ENCODE assay signal across 22 cellular contexts in the genomic region with DNA sequence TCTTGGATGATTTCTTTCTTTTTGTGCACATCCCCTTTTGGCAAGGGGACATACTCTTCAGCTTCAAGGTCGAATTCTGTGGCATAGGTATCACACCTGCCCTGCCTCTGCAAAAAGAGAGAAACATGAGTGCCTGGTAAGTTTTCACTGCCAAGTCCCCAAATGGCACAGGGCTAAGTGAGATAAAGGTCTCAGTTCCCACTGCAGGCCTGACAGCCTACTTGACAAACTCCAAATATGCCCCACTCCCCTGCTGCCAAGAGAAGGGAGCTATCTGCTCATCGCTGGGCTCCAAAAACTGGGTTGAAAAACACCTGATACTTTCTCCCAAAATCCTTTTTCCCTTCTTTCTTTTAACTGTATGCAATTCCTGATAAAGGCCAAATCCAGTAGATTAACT.
"Had no signal": no experiment of that assay in that cellular context is flagged by ENCODE, and none has a peak within 500 bp of the region (broad histone marks: within the 10 kb centered on the region; RNA-seq: fewer than 3 reads in every experiment).

No MANE protein-coding gene starts in this region.

- H3K9me3 ChIP-seq: body of pancreas, esophagus squamous epithelium, gastrocnemius medialis, prostate gland, thyroid gland had no signal

- H3K9me3 Mint-ChIP-seq: activated B cell treated with CpG ODN at 0.5 μM for 24 hours; activated naive CD4-positive, alpha-beta T cell treated with anti-CD3 and anti-CD28 coated beads, Interleukin-2, amount 10 ng/mL, durations not matched to agents 7 days and 5 days; activated naive CD8-positive, alpha-beta T cell treated with anti-CD3 and anti-CD28 coated beads, Interleukin-2, amount 50 U/mL, for 24 hours; activated T-cell treated with anti-CD3 and anti-CD28 coated beads, Interleukin-2, amount 50 U/mL, for 72 hours; effector memory CD8-positive, alpha-beta T cell; mesothelial cell of epicardium; natural killer cell; T-helper 1 cell treated with Interleukin-12 subunit alpha and Interleukin-12 subunit beta and Interleukin-4 antibody, amounts not matched to agents 30 μg/mL and 1 μg/mL, for 36 hours had no signal

- H3K27me3 ChIP-seq: body of pancreas, esophagus squamous epithelium, gastrocnemius medialis, thyroid gland had no signal

- H3K27ac ChIP-seq: body of pancreas, esophagus squamous epithelium, gastrocnemius medialis, prostate gland, thyroid gland had no signal

- ATAC-seq: activated CD4-positive, alpha-beta T cell treated with anti-CD3 and anti-CD28 coated beads for 36 hours; activated naive CD8-positive, alpha-beta T cell treated with anti-CD3 and anti-CD28 coated beads, Interleukin-2, amount 50 U/mL, for 24 hours; activated T-cell treated with anti-CD3 and anti-CD28 coated beads, Interleukin-2, amount 50 U/mL, for 72 hours; body of pancreas; effector memory CD8-positive, alpha-beta T cell; gastrocnemius medialis; left lobe of liver; natural killer cell; stimulated activated naive CD8-positive, alpha-beta T cell treated with anti-CD3 and anti-CD28 coated beads, Interleukin-15, Interleukin-2, amounts not matched to agents 100 U/mL and 50 U/mL, for 24 hours had no signal

- H3K36me3 ChIP-seq: prostate gland had no signal

- FAIRE-seq: kidney had no signal

- H3K4me1 ChIP-seq: gastrocnemius medialis, prostate gland, thyroid gland had no signal

- H3K4me3 ChIP-seq: body of pancreas, esophagus squamous epithelium, gastrocnemius medialis, prostate gland, thyroid gland had no signal

- H3K27me3 Mint-ChIP-seq: activated B cell treated with CpG ODN at 0.5 μM for 24 hours; activated CD4-positive, alpha-beta T cell treated with anti-CD3 and anti-CD28 coated beads for 36 hours; activated naive CD4-positive, alpha-beta T cell treated with anti-CD3 and anti-CD28 coated beads, Interleukin-2, amount 10 ng/mL, durations not matched to agents 7 days and 5 days; activated naive CD8-positive, alpha-beta T cell treated with anti-CD3 and anti-CD28 coated beads, Interleukin-2, amount 50 U/mL, for 24 hours; effector memory CD8-positive, alpha-beta T cell had no signal

- DNase-seq: activated B cell treated with CpG ODN at 0.5 μM for 24 hours; activated CD4-positive, alpha-beta T cell treated with anti-CD3 and anti-CD28 coated beads for 36 hours; activated CD4-positive, alpha-beta T cell treated with anti-CD3 and anti-CD28 coated beads, Interleukin-2, amount 50 U/mL, for 4 hours; activated effector memory CD4-positive, alpha-beta T cell treated with anti-CD3 and anti-CD28 coated beads, Interleukin-2, amount 50 U/mL, for 16 hours; activated naive CD4-positive, alpha-beta T cell treated with anti-CD3 and anti-CD28 coated beads, Interleukin-2, amount 10 ng/mL, durations not matched to agents 7 days and 5 days; activated naive CD8-positive, alpha-beta T cell treated with anti-CD3 and anti-CD28 coated beads, Interleukin-2, amount 50 U/mL, for 24 hours; activated T-cell treated with anti-CD3 and anti-CD28 coated beads, Interleukin-2, amount 50 U/mL, for 72 hours; body of pancreas; central memory CD4-positive, alpha-beta T cell; effector memory CD8-positive, alpha-beta T cell; esophagus squamous epithelium; gastrocnemius medialis; kidney; natural killer cell; stimulated activated CD4-positive, alpha-beta T cell treated with anti-CD3 and anti-CD28 coated beads, Interleukin-4, amount 100 ng/mL, for 24 hours; stimulated activated naive CD8-positive, alpha-beta T cell treated with anti-CD3 and anti-CD28 coated beads, Interleukin-15, Interleukin-2, amounts not matched to agents 100 U/mL and 50 U/mL, for 24 hours; T1000; thyroid gland had no signal

- H3K4me1 Mint-ChIP-seq: activated B cell treated with CpG ODN at 0.5 μM for 24 hours; activated CD4-positive, alpha-beta T cell treated with anti-CD3 and anti-CD28 coated beads for 36 hours; activated naive CD4-positive, alpha-beta T cell treated with anti-CD3 and anti-CD28 coated beads, Interleukin-2, amount 10 ng/mL, durations not matched to agents 7 days and 5 days; natural killer cell had no signal

- H3K27ac Mint-ChIP-seq: activated B cell treated with CpG ODN at 0.5 μM for 24 hours; activated CD4-positive, alpha-beta T cell treated with anti-CD3 and anti-CD28 coated beads for 36 hours; activated naive CD4-positive, alpha-beta T cell treated with anti-CD3 and anti-CD28 coated beads, Interleukin-2, amount 10 ng/mL, durations not matched to agents 7 days and 5 days; activated naive CD8-positive, alpha-beta T cell treated with anti-CD3 and anti-CD28 coated beads, Interleukin-2, amount 50 U/mL, for 24 hours; activated T-cell treated with anti-CD3 and anti-CD28 coated beads, Interleukin-2, amount 50 U/mL, for 72 hours; mesothelial cell of epicardium; natural killer cell; T-helper 1 cell treated with Interleukin-12 subunit alpha and Interleukin-12 subunit beta and Interleukin-4 antibody, amounts not matched to agents 30 μg/mL and 1 μg/mL, for 36 hours had no signal

- H3K4me3 Mint-ChIP-seq: activated B cell treated with CpG ODN at 0.5 μM for 24 hours; activated CD4-positive, alpha-beta T cell treated with anti-CD3 and anti-CD28 coated beads for 36 hours; activated naive CD4-positive, alpha-beta T cell treated with anti-CD3 and anti-CD28 coated beads, Interleukin-2, amount 10 ng/mL, durations not matched to agents 7 days and 5 days; activated naive CD8-positive, alpha-beta T cell treated with anti-CD3 and anti-CD28 coated beads, Interleukin-2, amount 50 U/mL, for 24 hours; activated T-cell treated with anti-CD3 and anti-CD28 coated beads, Interleukin-2, amount 50 U/mL, for 72 hours; effector memory CD8-positive, alpha-beta T cell; mesothelial cell of epicardium; natural killer cell; T-helper 1 cell treated with Interleukin-12 subunit alpha and Interleukin-12 subunit beta and Interleukin-4 antibody, amounts not matched to agents 30 μg/mL and 1 μg/mL, for 36 hours had no signal
